30 cellular contexts compared by ENCODE assay signal in genomic region chr2:8141079-8141762, GRCh38.
"Had no signal": no experiment of that assay in that cellular context is flagged by ENCODE, and none has a peak within 500 bp of the region (broad histone marks: within the 10 kb centered on the region; RNA-seq: fewer than 3 reads in every experiment).

No MANE protein-coding gene starts in this region.

- H3K4me3 ChIP-seq: ascending aorta, esophagus muscularis mucosa, heart right ventricle, smooth muscle cell, upper lobe of left lung, vagina had no signal

- H3K9me3 Mint-ChIP-seq: endodermal cell had no signal

- H3K27me3 ChIP-seq: ascending aorta, esophagus muscularis mucosa, heart right ventricle, upper lobe of left lung, vagina had no signal

- H3K4me1 Mint-ChIP-seq: activated naive CD4-positive, alpha-beta T cell treated with anti-CD3 and anti-CD28 coated beads, Interleukin-2, amount 10 ng/mL, durations not matched to agents 7 days and 5 days; endodermal cell; stimulated activated naive CD8-positive, alpha-beta T cell treated with anti-CD3 and anti-CD28 coated beads, Interleukin-15, amount 100 ng/mL, for 72 hours had no signal

- ATAC-seq: foreskin keratinocyte; heart right ventricle; natural killer cell treated with Interleukin-12 subunit alpha and Interleukin-12 subunit beta and Interleukin-15 and Interleukin-18, amount 100 ng/mL, for 72 hours; sciatic nerve; stimulated activated memory B cell treated with anti-CD40 and anti-IgM and Interleukin-4, amounts not matched to agents 10 μg/mL and 1 μg/mL and 100 μg/mL, for 72 hours; stimulated activated naive CD8-positive, alpha-beta T cell treated with anti-CD3 and anti-CD28 coated beads, Interleukin-15, amount 100 ng/mL, for 72 hours had no signal

- H3K36me3 ChIP-seq: ascending aorta, esophagus muscularis mucosa, heart right ventricle, upper lobe of left lung, vagina had no signal

- H3K27ac Mint-ChIP-seq: activated naive CD4-positive, alpha-beta T cell treated with anti-CD3 and anti-CD28 coated beads, Interleukin-2, amount 10 ng/mL, durations not matched to agents 7 days and 5 days; activated naive CD8-positive, alpha-beta T cell treated with anti-CD3 and anti-CD28 coated beads, Interleukin-2, amount 10 ng/mL, durations not matched to agents 7 days and 5 days; activated T-helper 1 cell treated with anti-CD3 and anti-CD28 coated beads, Interleukin-12 subunit alpha, Interleukin-12 subunit beta, Interleukin-2, Interleukin-4 antibody, amounts not matched to agents 30 ng/mL and 10 ng/mL and 1 ng/mL, durations not matched to agents 14 hours and 24 hours and 36 hours; dendritic cell treated with granulocyte-macrophage colony-stimulating factor and Interleukin-4, amounts not matched to agents 40 ng/mL and 50 ng/mL, for 4 days; endodermal cell; natural killer cell treated with Interleukin-12 subunit alpha and Interleukin-12 subunit beta and Interleukin-15 and Interleukin-18, amount 100 ng/mL, for 72 hours; stimulated activated memory B cell treated with anti-CD40 and anti-IgM and Interleukin-4, amounts not matched to agents 10 μg/mL and 1 μg/mL and 100 μg/mL, for 72 hours; stimulated activated naive CD8-positive, alpha-beta T cell treated with anti-CD3 and anti-CD28 coated beads, Interleukin-15, amount 100 ng/mL, for 72 hours had no signal

- H3K27ac ChIP-seq: esophagus muscularis mucosa, foreskin keratinocyte, heart right ventricle had no signal

- H3K27me3 Mint-ChIP-seq: dendritic cell treated with granulocyte-macrophage colony-stimulating factor and Interleukin-4, amounts not matched to agents 40 ng/mL and 50 ng/mL, for 4 days; natural killer cell treated with Interleukin-12 subunit alpha and Interleukin-12 subunit beta and Interleukin-15 and Interleukin-18, amount 100 ng/mL, for 72 hours; stimulated activated naive CD8-positive, alpha-beta T cell treated with anti-CD3 and anti-CD28 coated beads, Interleukin-15, amount 100 ng/mL, for 72 hours had no signal

- DNase-seq: activated CD4-positive, alpha-beta T cell treated with anti-CD3 and anti-CD28 coated beads for 4 hours; activated CD4-positive, alpha-beta T cell treated with anti-CD3 and anti-CD28 coated beads, Interleukin-2, amount 50 U/mL, for 48 hours; activated CD4-positive, CD25-positive, alpha-beta regulatory T cell; activated CD8-positive, alpha-beta memory T cell treated with anti-CD3 and anti-CD28 coated beads, Interleukin-2, amount 50 U/mL, for 4 hours; activated gamma-delta T cell; activated naive CD4-positive, alpha-beta T cell treated with anti-CD3 and anti-CD28 coated beads, Interleukin-2, amount 10 ng/mL, durations not matched to agents 7 days and 5 days; activated naive CD8-positive, alpha-beta T cell treated with anti-CD3 and anti-CD28 coated beads, Interleukin-2, amount 10 ng/mL, durations not matched to agents 7 days and 5 days; activated T-cell treated with anti-CD3 and anti-CD28 coated beads, Interleukin-2, amount 50 U/mL, for 1 hour; central memory CD4-positive, alpha-beta T cell; endodermal cell; foreskin keratinocyte; heart right ventricle; posterior cingulate gyrus; stimulated activated CD4-positive, alpha-beta T cell treated with anti-CD3 and anti-CD28 coated beads, Interleukin-1b, Interleukin-23, amount 100 ng/mL, for 48 hours; stimulated activated CD4-positive, alpha-beta T cell treated with anti-CD3 and anti-CD28 coated beads, Interleukin-4, amount 100 ng/mL, for 4 hours; stimulated activated CD8-positive, alpha-beta memory T cell treated with anti-CD3 and anti-CD28 coated beads, Interleukin-4, amount 100 ng/mL, for 48 hours; stimulated activated naive CD8-positive, alpha-beta T cell treated with anti-CD3 and anti-CD28 coated beads, Interleukin-15, amount 100 ng/mL, for 72 hours; substantia nigra; T-helper 1 cell; upper lobe of left lung had no signal

- H3K9me3 ChIP-seq: ascending aorta, esophagus muscularis mucosa, heart right ventricle, upper lobe of left lung, vagina had no signal

- H3K4me3 Mint-ChIP-seq: activated naive CD4-positive, alpha-beta T cell treated with anti-CD3 and anti-CD28 coated beads, Interleukin-2, amount 10 ng/mL, durations not matched to agents 7 days and 5 days; activated naive CD8-positive, alpha-beta T cell treated with anti-CD3 and anti-CD28 coated beads, Interleukin-2, amount 10 ng/mL, durations not matched to agents 7 days and 5 days; activated T-helper 1 cell treated with anti-CD3 and anti-CD28 coated beads, Interleukin-12 subunit alpha, Interleukin-12 subunit beta, Interleukin-2, Interleukin-4 antibody, amounts not matched to agents 30 ng/mL and 10 ng/mL and 1 ng/mL, durations not matched to agents 14 hours and 24 hours and 36 hours; brain; dendritic cell treated with granulocyte-macrophage colony-stimulating factor and Interleukin-4, amounts not matched to agents 40 ng/mL and 50 ng/mL, for 4 days; endodermal cell; natural killer cell treated with Interleukin-12 subunit alpha and Interleukin-12 subunit beta and Interleukin-15 and Interleukin-18, amount 100 ng/mL, for 72 hours; stimulated activated memory B cell treated with anti-CD40 and anti-IgM and Interleukin-4, amounts not matched to agents 10 μg/mL and 1 μg/mL and 100 μg/mL, for 72 hours; stimulated activated naive CD8-positive, alpha-beta T cell treated with anti-CD3 and anti-CD28 coated beads, Interleukin-15, amount 100 ng/mL, for 72 hours had no signal

- H3K36me3 Mint-ChIP-seq: activated naive CD4-positive, alpha-beta T cell treated with anti-CD3 and anti-CD28 coated beads, Interleukin-2, amount 10 ng/mL, durations not matched to agents 7 days and 5 days; activated naive CD8-positive, alpha-beta T cell treated with anti-CD3 and anti-CD28 coated beads, Interleukin-2, amount 10 ng/mL, durations not matched to agents 7 days and 5 days; brain; stimulated activated memory B cell treated with anti-CD40 and anti-IgM and Interleukin-4, amounts not matched to agents 10 μg/mL and 1 μg/mL and 100 μg/mL, for 72 hours had no signal

- H3K4me1 ChIP-seq: foreskin keratinocyte, vagina had no signal
